In genomic region chr10:92970301-92971070, GRCh38 we compare ENCODE assay signal across 24 cellular contexts.
A peak's percentile ranks its signal among the peaks of the same experiment; 100 is the strongest.
DNase-seq lines count a peak whose midpoint lies in the region; ATAC-seq, FAIRE-seq and TF ChIP-seq lines count a peak whose summit lies in the region.
"Had no signal": no experiment of that assay in that cellular context is flagged by ENCODE, and none has a peak within 500 bp of the region (broad histone marks: within the 10 kb centered on the region; RNA-seq: fewer than 3 reads in every experiment).

No MANE protein-coding gene starts in this region.

- no peaks in the 10 kb centered on the region for H3K36me3 Mint-ChIP-seq in HFFc6 (ENCODE audit: low read depth)

- H3K9me3 Mint-ChIP-seq in HFFc6 = no peaks in the 10 kb centered on the region
- H3K9me3 Mint-ChIP-seq: activated naive CD8-positive, alpha-beta T cell treated with anti-CD3 and anti-CD28 coated beads, Interleukin-2, amount 10 ng/mL, durations not matched to agents 7 days and 5 days; activated T-cell treated with anti-CD3 and anti-CD28 coated beads, Interleukin-2, amount 50 U/mL, for 24 hours; stimulated activated naive CD8-positive, alpha-beta T cell treated with anti-CD3 and anti-CD28 coated beads, Interleukin-15, amount 100 ng/mL, for 72 hours had no signal

- peak overlapping the region; percentile 24; the same call in 1 of the 2 replicates for H3K4me3 Mint-ChIP-seq in HFFc6
- H3K4me3 Mint-ChIP-seq: activated CD4-positive, alpha-beta T cell treated with anti-CD3 and anti-CD28 coated beads, Interleukin-2, amount 10 ng/mL, durations not matched to agents 7 days and 5 days; activated naive CD8-positive, alpha-beta T cell treated with anti-CD3 and anti-CD28 coated beads, Interleukin-2, amount 10 ng/mL, durations not matched to agents 7 days and 5 days; activated T-cell treated with anti-CD3 and anti-CD28 coated beads, Interleukin-2, amount 50 U/mL, for 24 hours; brain; GM23338; nephron; stimulated activated naive CD8-positive, alpha-beta T cell treated with anti-CD3 and anti-CD28 coated beads, Interleukin-15, amount 100 ng/mL, for 72 hours had no signal

- no peaks in the 10 kb centered on the region for H3K27me3 Mint-ChIP-seq in HFFc6 (ENCODE audit: insufficient read depth)
- H3K27me3 Mint-ChIP-seq: activated CD4-positive, alpha-beta T cell treated with anti-CD3 and anti-CD28 coated beads, Interleukin-2, amount 10 ng/mL, durations not matched to agents 7 days and 5 days; activated naive CD8-positive, alpha-beta T cell treated with anti-CD3 and anti-CD28 coated beads, Interleukin-2, amount 10 ng/mL, durations not matched to agents 7 days and 5 days; activated T-cell treated with anti-CD3 and anti-CD28 coated beads, Interleukin-2, amount 50 U/mL, for 24 hours; brain; stimulated activated naive CD8-positive, alpha-beta T cell treated with anti-CD3 and anti-CD28 coated beads, Interleukin-15, amount 100 ng/mL, for 72 hours had no signal

- TF ChIP-seq CTCF in HFFc6 (IDR thresholded peaks at IDR 0.05) = no peak

- ATAC-seq in HG03135 (IDR thresholded peaks at IDR 0.05; ENCODE audit: unreplicated experiment) = no peak
- ATAC-seq: GM23338; stimulated activated naive CD8-positive, alpha-beta T cell treated with anti-CD3 and anti-CD28 coated beads, Interleukin-15, amount 100 ng/mL, for 72 hours had no signal

- H3K4me1 Mint-ChIP-seq in HFFc6 (ENCODE audit: low read depth) = peaks cover 64% of the 10 kb centered on the region
- H3K4me1 Mint-ChIP-seq: activated naive CD8-positive, alpha-beta T cell treated with anti-CD3 and anti-CD28 coated beads, Interleukin-2, amount 10 ng/mL, durations not matched to agents 7 days and 5 days; brain had no signal

- DNase-seq in AG08396 (ENCODE audit: low spot score) = peak; percentile 3
- DNase-seq in HFFc6 = peak; percentile 31
- peak; percentile 95 for DNase-seq in amniotic epithelial cell (ENCODE audit: low read depth)
- DNase-seq in iris pigment epithelial cell (ENCODE audit: low read depth) = peak; percentile 44
- no peak for DNase-seq in HTR-8/SVneo (ENCODE audit: insufficient read length, low spot score)
- DNase-seq in NCI-H1417 (lab: John Stamatoyannopoulos, UW) = no peak
- DNase-seq in hippocampal formation (lab: John Stamatoyannopoulos, UW) = no peak
- DNase-seq: activated CD4-positive, alpha-beta T cell treated with anti-CD3 and anti-CD28 coated beads, Interleukin-2, amount 10 ng/mL, durations not matched to agents 7 days and 5 days; activated gamma-delta T cell; activated naive CD8-positive, alpha-beta T cell treated with anti-CD3 and anti-CD28 coated beads, Interleukin-2, amount 10 ng/mL, durations not matched to agents 7 days and 5 days; activated T-cell treated with anti-CD3 and anti-CD28 coated beads, Interleukin-2, amount 50 U/mL, for 24 hours; DMS53; glutamatergic neuron; NCI-H1436; NCI-H446 treated with DMSO at 0.1 percent for 48 hours; stimulated activated CD8-positive, alpha-beta memory T cell treated with anti-CD3 and anti-CD28 coated beads, Interleukin-4, amount 100 ng/mL, for 48 hours; stimulated activated naive CD8-positive, alpha-beta T cell treated with anti-CD3 and anti-CD28 coated beads, Interleukin-15, amount 100 ng/mL, for 72 hours; T-helper 2 cell; thyroid gland had no signal

- FAIRE-seq in HTR-8/SVneo (lab: Jason Lieb, UNC) = no peak
- FAIRE-seq: A204.1 had no signal

- H3K27ac Mint-ChIP-seq in HFFc6 = peak overlapping the region; percentile 64
- H3K27ac Mint-ChIP-seq: activated CD4-positive, alpha-beta T cell treated with anti-CD3 and anti-CD28 coated beads, Interleukin-2, amount 10 ng/mL, durations not matched to agents 7 days and 5 days; activated naive CD8-positive, alpha-beta T cell treated with anti-CD3 and anti-CD28 coated beads, Interleukin-2, amount 10 ng/mL, durations not matched to agents 7 days and 5 days; activated T-cell treated with anti-CD3 and anti-CD28 coated beads, Interleukin-2, amount 50 U/mL, for 24 hours; brain; GM23338; nephron; stimulated activated naive CD8-positive, alpha-beta T cell treated with anti-CD3 and anti-CD28 coated beads, Interleukin-15, amount 100 ng/mL, for 72 hours had no signal

Comparison
In these comparisons a context has a peak if more than half of its experiments do, and no peak if none do; other contexts are left out.
1. DNase-seq: peak in AG08396 (single experiment), HFFc6 (single experiment), amniotic epithelial cell (single experiment) and iris pigment epithelial cell (single experiment); none in HTR-8/SVneo (single experiment), NCI-H1417 (0 of 3) and hippocampal formation (0 of 2).